ENCODE assay signal across 1 cellular context in genomic region chr1:236311040-236311439, GRCh38.
TF ChIP-seq lines count a peak whose summit lies in the region.

No MANE protein-coding gene starts in this region.

TF ChIP-seq in A549, 52 proteins besides CTCF, POLR2A, EP300 and RAD21 (continued from another document):
- no peak for TF ChIP-seq NPAS2 (CRISPR knock-in tag; IDR thresholded peaks at IDR 0.05; ENCODE audit: borderline replicate concordance)
- TF ChIP-seq SMC3 (IDR thresholded peaks at IDR 0.05): no peak
- TF ChIP-seq HOXA7 (CRISPR knock-in tag; IDR thresholded peaks at IDR 0.05): no peak
- TF ChIP-seq FOSL2 (IDR thresholded peaks at IDR 0.05): no peak
- no peak for TF ChIP-seq FOSL2 (CRISPR knock-in tag; IDR thresholded peaks at IDR 0.05)
- no peak for TF ChIP-seq HEYL (CRISPR knock-in tag; IDR thresholded peaks at IDR 0.05)
